In genomic region chr1:27568247-27569087, GRCh38 we compare ENCODE assay signal across 8 cellular contexts. TPM values are rescaled to one million over a fixed set of nuclear protein-coding genes. Genes with fewer than 3 reads are reported as not detected.
A peak's percentile ranks its signal among the peaks of the same experiment; 100 is the strongest.
DNase-seq lines count a peak whose midpoint lies in the region; ATAC-seq and TF ChIP-seq lines count a peak whose summit lies in the region.

No MANE protein-coding gene starts in this region.

- H3K4me1 Mint-ChIP-seq in CD8-positive, alpha-beta memory T cell, result peaks cover 25 to 33% (median 26%) of the 10 kb centered on the region in 3 donors

- H3K4me2 ChIP-seq in PC-9 (peak overlapping the region; percentile 79), neural cell (ENCODE audit: low read length) (peak overlapping the region; percentile 43)

- H3K4me3 Mint-ChIP-seq in CD8-positive, alpha-beta memory T cell, result peak overlapping the region; percentile 8 to 83 (median 78)

- CTCF ChIA-PET in CD8-positive, alpha-beta memory T cell (lab: Charles Lee), result interaction anchor here (0.6 to 5.5 kb wide), 20 partner anchors 12 to 130 kb away, joined by 3 to 36 read pairs (median 4); partner anchors contain the start of gene AHDC1
- CTCF ChIA-PET in PC-9 (lab: Charles Lee), result interaction anchor here (0.6 to 1.8 kb wide), 3 partner anchors 11 to 34 kb away, joined by 3 to 22 read pairs (median 8); no protein-coding TSS in a partner anchor

- BruUV-seq in PC-9 (replicated peaks; lab: Mats Ljungman, UMichigan), result no TSS peak

- H3K9ac ChIP-seq in neural cell (ENCODE audit: low read length), result peak overlapping the region; percentile 60

- peak; percentile 11 for TF ChIP-seq RAD21 in neural cell (conservative IDR thresholded peaks at IDR 0.05)

- 3 to 10% (median 3%) methylated on average over 17 to 66 of the region's 66 CpGs for WGBS in stomach, 5 donors

- no peaks in the 10 kb centered on the region for H3K27me3 ChIP-seq in CD8-positive, alpha-beta memory T cell (ENCODE audit: insufficient read depth, low read length, poor library complexity, severe bottlenecking)
- H3K27me3 ChIP-seq in PC-9 (ENCODE audit: insufficient read depth, low read depth), result no peaks in the 10 kb centered on the region
- H3K27me3 ChIP-seq in neural cell (ENCODE audit: insufficient read depth, low read depth, low read length), result no peaks in the 10 kb centered on the region
- no peaks in the 10 kb centered on the region for H3K27me3 ChIP-seq in stomach

- H3F3A ChIP-seq in PC-9 (ENCODE audit: insufficient read depth, low read depth) (peaks cover 12% of the 10 kb centered on the region; the same call in 1 of the 2 replicates), neural cell (ENCODE audit: insufficient read depth, low read length, poor library complexity, severe bottlenecking) (peaks cover 9% of the 10 kb centered on the region)

- no peaks in the 10 kb centered on the region for H3K27me3 Mint-ChIP-seq in CD8-positive, alpha-beta memory T cell

- peak overlapping the region; percentile 30 for H3K4me3 ChIP-seq in CD8-positive, alpha-beta memory T cell (ENCODE audit: low read length)
- H3K4me3 ChIP-seq in PC-9 (peak overlapping the region; percentile 53; the same call in 1 of the 2 replicates), fibroblast of mammary gland (ENCODE audit: control insufficient read depth, low read depth, low read length) (peak overlapping the region; percentile 20), neural cell (ENCODE audit: low read length) (peak overlapping the region; percentile 53), stomach (peak overlapping the region; percentile 35 to 41 (median 38))

- H3K36me3 Mint-ChIP-seq in CD8-positive, alpha-beta memory T cell, result no peaks in the 10 kb centered on the region

- H3K27ac Mint-ChIP-seq in CD8-positive, alpha-beta memory T cell, result peak overlapping the region; percentile 57 to 97 (median 92)

- no peaks in the 10 kb centered on the region for H3K9me3 Mint-ChIP-seq in CD8-positive, alpha-beta memory T cell

- H3K36me3 ChIP-seq in CD8-positive, alpha-beta memory T cell (ENCODE audit: insufficient read depth, low read length), result no peaks in the 10 kb centered on the region
- H3K36me3 ChIP-seq in PC-9 (ENCODE audit: low read depth) (no peaks in the 10 kb centered on the region), neural cell (ENCODE audit: insufficient read depth, low read length) (no peaks in the 10 kb centered on the region), stomach (no peaks in the 10 kb centered on the region)

- DNase-seq in CD8-positive, alpha-beta memory T cell, result peak; percentile 91 to 94 (median 92)
- DNase-seq in HK-2 (ENCODE audit: unreplicated experiment) (peak; percentile 75), PC-9 (peak; percentile 82 to 98), fibroblast of mammary gland (ENCODE audit: low read depth) (peak; percentile 86), stomach (peak; percentile 98)
- DNase-seq in activated T-helper 1 cell treated with anti-CD3 and anti-CD28 coated beads, Interleukin-2, amount 50 U/mL, for 16 hours (ENCODE audit: low read depth in 1 of 2, low spot score in 1 of 2), result peak; percentile 83 to 87

- H3K4me1 ChIP-seq in CD8-positive, alpha-beta memory T cell (ENCODE audit: insufficient read depth, low read length), result peaks cover 38% of the 10 kb centered on the region
- H3K4me1 ChIP-seq in PC-9 (replicated peaks; ENCODE audit: insufficient read depth) (peaks cover 33% of the 10 kb centered on the region), stomach (peaks cover 99 to 100% (median 100%) of the 10 kb centered on the region in 4 donors)

- H3K79me2 ChIP-seq in PC-9 (ENCODE audit: low read depth), result peaks cover 7% of the 10 kb centered on the region; the same call in 1 of the 2 replicates
- peaks cover 82% of the 10 kb centered on the region for H3K79me2 ChIP-seq in neural cell (replicated peaks; ENCODE audit: insufficient read depth, low read length)

- ATAC-seq in GM19463 (IDR thresholded peaks at IDR 0.05; ENCODE audit: unreplicated experiment), result peak; percentile 90

- H2AFZ ChIP-seq in PC-9 (no peak overlapping the region), neural cell (ENCODE audit: low read depth, low read length) (no peak overlapping the region)

- H3K9me2 ChIP-seq in PC-9 (ENCODE audit: insufficient read depth) (no peaks in the 10 kb centered on the region), neural cell (ENCODE audit: insufficient read depth, low read length) (no peaks in the 10 kb centered on the region)

- POLR2A ChIA-PET in CD8-positive, alpha-beta memory T cell (lab: Charles Lee), result interaction anchor here (1.2 to 1.3 kb wide), 2 partner anchors 34 to 94 kb away, joined by 3 read pairs; no protein-coding TSS in a partner anchor
- POLR2A ChIA-PET in PC-9 (lab: Charles Lee; ENCODE audit: unreplicated experiment), result interaction anchor here (0.7 to 1.4 kb wide), 2 partner anchors 11 to 27 kb away, joined by 4 to 24 read pairs; no protein-coding TSS in a partner anchor

- no peak overlapping the region for H3K27ac ChIP-seq in CD8-positive, alpha-beta memory T cell (ENCODE audit: low read depth, low read length)
- H3K27ac ChIP-seq in PC-9 (no peak overlapping the region), neural cell (ENCODE audit: low read length) (peak overlapping the region; percentile 88), stomach (peak overlapping the region; percentile 83 to 97 (median 95))

- no peaks in the 10 kb centered on the region for H3K9me3 ChIP-seq in CD8-positive, alpha-beta memory T cell (ENCODE audit: low read length)
- H3K9me3 ChIP-seq in PC-9 (ENCODE audit: insufficient read depth, low read depth) (no peaks in the 10 kb centered on the region), neural cell (ENCODE audit: low read length) (no peaks in the 10 kb centered on the region), stomach (no peaks in the 10 kb centered on the region)

- TF ChIP-seq POLR2A in stomach (IDR thresholded peaks at IDR 0.05), result peak in 2 of 4 donors; percentile 48 to 59

- TF ChIP-seq EP300 in neural cell (conservative IDR thresholded peaks at IDR 0.05; ENCODE audit: poor library complexity, severe bottlenecking), result no peak
- no peak for TF ChIP-seq EP300 in stomach (IDR thresholded peaks at IDR 0.05)

- TF ChIP-seq CTCF in PC-9 (conservative IDR thresholded peaks at IDR 0.05) (peak; percentile 58), fibroblast of mammary gland (conservative IDR thresholded peaks at IDR 0.05; ENCODE audit: control insufficient read depth, insufficient read depth, low read depth, low read length) (no peak), neural cell (IDR thresholded peaks at IDR 0.05; ENCODE audit: poor library complexity, severe bottlenecking) (peak; percentile 66), stomach (IDR thresholded peaks at IDR 0.05) (peak in 5 of 7 experiments; percentile 31 to 95 (median 75))

- intact Hi-C loops in PC-9 (cut with micrococcal nuclease; ENCODE audit: unreplicated experiment) (loop anchor here (1.0 to 2.0 kb wide), 2 partner anchors 11 to 34 kb away; no protein-coding TSS in a partner anchor), stomach (cut with DNase I; ENCODE audit: low total_unique reads) (no loop called here)

- no peaks in the 10 kb centered on the region for H4K20me1 ChIP-seq in PC-9 (ENCODE audit: insufficient read depth)
- H4K20me1 ChIP-seq in neural cell (ENCODE audit: insufficient read depth), result no peaks in the 10 kb centered on the region

TF ChIP-seq in neural cell, 6 proteins besides CTCF, POLR2A, EP300 and RAD21:
- TF ChIP-seq SMC3 (conservative IDR thresholded peaks at IDR 0.05; ENCODE audit: poor library complexity), result peak; percentile 40
- TF ChIP-seq MXI1 (conservative IDR thresholded peaks at IDR 0.05; ENCODE audit: poor library complexity, severe bottlenecking), result no peak

RNA-seq across cellular contexts. Expression of gene AHDC1, which starts 35.5 kb away (rescaled TPM):
- 10 to 100 TPM; 11.5 TPM for total RNA-seq in CD8-positive, alpha-beta memory T cell
- 1.9 TPM for polyA plus RNA-seq in CD8-positive, alpha-beta memory T cell
- total RNA-seq in PC-9 (2021) (45.9 and 48.8 TPM in 2 replicates), stomach (10 to 100 TPM; 10.8 to 95.0 (median 35.1) TPM)
- polyA plus RNA-seq in neural cell (5.3 and 18.4 TPM in 2 replicates), stomach (10 to 100 TPM in 1 of 3 donors, 1 to 10 TPM in 2; 5.8 to 10.3 (median 8.3) TPM)
- 28.0 and 30.7 TPM in 2 replicates for polyA minus RNA-seq in neural cell

Comparison
In these comparisons a context has a peak if more than half of its experiments do, and no peak if none do; other contexts are left out.
1. H3K27ac ChIP-seq: peak in neural cell (single experiment) and stomach (5 of 5); none in CD8-positive, alpha-beta memory T cell (single experiment) and PC-9 (single experiment).
2. Peak in every context shown above with its lines, with median percentiles within 50 percentile points of each other: DNase-seq and H3K4me3 ChIP-seq.